18 cellular contexts compared by ENCODE assay signal in genomic region chr17:81999975-82000802, GRCh38.
"Had no signal": no experiment of that assay in that cellular context is flagged by ENCODE, and none has a peak within 500 bp of the region (broad histone marks: within the 10 kb centered on the region; RNA-seq: fewer than 3 reads in every experiment).

No MANE protein-coding gene starts in this region.

- H3K4me1 ChIP-seq: prostate gland had no signal

- H3K4me1 Mint-ChIP-seq: central memory CD8-positive, alpha-beta T cell had no signal

- H3K36me3 Mint-ChIP-seq: natural killer cell treated with Interleukin-12 subunit alpha and Interleukin-12 subunit beta and Interleukin-15 and Interleukin-18, amount 100 ng/mL, for 72 hours had no signal

- H3K27ac ChIP-seq: brain microvascular endothelial cell, coronary artery, left ventricle myocardium inferior, prostate gland, sigmoid colon, uterus had no signal

- H3K27ac Mint-ChIP-seq: natural killer cell treated with Interleukin-12 subunit alpha and Interleukin-12 subunit beta and Interleukin-15 and Interleukin-18, amount 100 ng/mL, for 72 hours; T-helper 2 cell treated with Interferon-gamma antibody and Interleukin-4, amounts not matched to agents 5 μg/mL and 100 μg/mL, for 36 hours had no signal

- H3K9me3 ChIP-seq: left ventricle myocardium inferior, prostate gland, sigmoid colon, uterus had no signal

- H3K27me3 Mint-ChIP-seq: central memory CD8-positive, alpha-beta T cell; natural killer cell treated with Interleukin-12 subunit alpha and Interleukin-12 subunit beta and Interleukin-15 and Interleukin-18, amount 100 ng/mL, for 72 hours had no signal

- H3K4me3 Mint-ChIP-seq: central memory CD8-positive, alpha-beta T cell; natural killer cell treated with Interleukin-12 subunit alpha and Interleukin-12 subunit beta and Interleukin-15 and Interleukin-18, amount 100 ng/mL, for 72 hours; T-helper 2 cell treated with Interferon-gamma antibody and Interleukin-4, amounts not matched to agents 5 μg/mL and 100 μg/mL, for 36 hours had no signal

- H3K4me3 ChIP-seq: coronary artery, left ventricle myocardium inferior, prostate gland, sigmoid colon, uterus had no signal

- H3K9me3 Mint-ChIP-seq: central memory CD8-positive, alpha-beta T cell; natural killer cell treated with Interleukin-12 subunit alpha and Interleukin-12 subunit beta and Interleukin-15 and Interleukin-18, amount 100 ng/mL, for 72 hours; T-helper 2 cell treated with Interferon-gamma antibody and Interleukin-4, amounts not matched to agents 5 μg/mL and 100 μg/mL, for 36 hours had no signal

- FAIRE-seq: frontal cortex had no signal

- H3K36me3 ChIP-seq: brain microvascular endothelial cell, prostate gland, uterus had no signal

- H3K27me3 ChIP-seq: brain microvascular endothelial cell, sigmoid colon, uterus had no signal

- DNase-seq: activated CD4-positive, alpha-beta T cell treated with anti-CD3 and anti-CD28 coated beads, Interleukin-2, amount 50 U/mL, for 1 hour; activated CD8-positive, alpha-beta memory T cell treated with anti-CD3 and anti-CD28 coated beads for 24 hours; activated naive CD4-positive, alpha-beta T cell treated with Interleukin-2 at 50 U/mL for 16 hours; anterior cingulate cortex; brain microvascular endothelial cell; effector CD8-positive, alpha-beta T cell; islet precursor cell; left ventricle myocardium inferior; mesenchymal stem cell; sigmoid colon; stimulated activated CD4-positive, alpha-beta T cell treated with anti-CD3 and anti-CD28 coated beads, Interleukin-1b, Interleukin-23, amount 100 ng/mL, for 48 hours; uterus had no signal
